ENCODE assay signal across 34 cellular contexts in the genomic region with DNA sequence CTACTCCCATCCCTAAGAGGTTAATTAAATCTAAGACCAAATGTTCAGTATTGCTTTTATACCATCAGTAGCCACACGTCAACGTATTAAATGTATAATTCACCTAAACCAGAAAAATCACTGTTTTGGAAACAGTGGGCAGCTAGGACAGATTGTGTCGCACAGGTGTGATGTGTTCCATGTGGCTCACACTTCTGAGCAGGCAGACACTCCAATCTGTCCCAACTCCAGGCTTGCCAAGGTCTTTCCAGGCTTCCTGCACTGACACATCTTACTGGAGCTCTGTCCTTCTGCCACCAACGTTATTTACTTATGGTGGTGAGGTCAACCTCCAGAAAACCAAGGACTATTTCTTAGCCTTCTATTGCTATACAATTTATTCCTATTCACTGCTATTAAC. TPM values are rescaled to one million over a fixed set of nuclear protein-coding genes. Genes with fewer than 3 reads are reported as not detected.
"Had no signal": no experiment of that assay in that cellular context is flagged by ENCODE, and none has a peak within 500 bp of the region (broad histone marks: within the 10 kb centered on the region; RNA-seq: fewer than 3 reads in every experiment).

No MANE protein-coding gene starts in this region.

- H3K27me3 ChIP-seq: esophagus squamous epithelium, gastrocnemius medialis, heart right ventricle, left lung had no signal

- H3K4me1 ChIP-seq: esophagus squamous epithelium, gastrocnemius medialis, heart right ventricle, left lung, lower lobe of right lung had no signal

- DNase-seq: effector CD8-positive, alpha-beta T cell; effector memory CD8-positive, alpha-beta T cell; endodermal cell; erythroblast; esophagus squamous epithelium; foreskin fibroblast; foreskin melanocyte; gastrocnemius medialis; glutamatergic neuron; head of caudate nucleus; heart right ventricle; hippocampal formation; immature natural killer cell; islet precursor cell; kidney; kidney glomerular epithelial cell; left colon; left lung; left ventricle myocardium superior; lower lobe of right lung; mesenchymal stem cell; mucosa of descending colon; naive B cell; naive thymus-derived CD8-positive, alpha-beta T cell had no signal

- H3K4me3 ChIP-seq: coronary artery, esophagus squamous epithelium, gastrocnemius medialis, heart right ventricle, left lung, lower lobe of right lung, mucosa of descending colon had no signal

- H3K9me3 ChIP-seq: esophagus squamous epithelium, gastrocnemius medialis, heart right ventricle, left lung, lower lobe of right lung, mucosa of descending colon had no signal

- H3K27ac ChIP-seq: coronary artery, epithelial cell of prostate, esophagus squamous epithelium, gastrocnemius medialis, heart right ventricle, left lung, lower lobe of right lung had no signal

RNA-seq across cellular contexts. Expression of a gene that starts 50.9 kb away (rescaled TPM):
- total RNA-seq: dermis microvascular lymphatic vessel endothelial cell; endodermal cell; esophagus mucosa; esophagus squamous epithelium; gastrocnemius medialis; glomerular endothelial cell; heart right ventricle; kidney; left colon; left lung; left ventricle myocardium superior; lower leg skin; lower lobe of right lung; lung microvascular endothelial cell; mesenteric fat pad; mesothelial cell of epicardium; mucosa of descending colon; myocyte; naive thymus-derived CD8-positive, alpha-beta T cell had no signal
